ENCODE assay signal across 8 cellular contexts in genomic region chr7:107170051-107170661, GRCh38. TPM values are rescaled to one million over a fixed set of nuclear protein-coding genes. Genes with fewer than 3 reads are reported as not detected.
DNase-seq lines count a peak whose midpoint lies in the region; ATAC-seq lines count a peak whose summit lies in the region.

No MANE protein-coding gene starts in this region.

- H3K9me3 ChIP-seq in iPS DF 6.9 (ENCODE audit: control insufficient read depth, insufficient read depth, low read length) = no peaks in the 10 kb centered on the region

- H3K36me3 Mint-ChIP-seq in activated CD8-positive, alpha-beta T cell treated with anti-CD3 and anti-CD28 coated beads, Interleukin-2, amount 10 ng/mL, durations not matched to agents 7 days and 5 days (ENCODE audit: low read depth) = peaks cover 6% of the 10 kb centered on the region
- H3K36me3 Mint-ChIP-seq in stimulated activated memory B cell treated with anti-CD40 and anti-IgM and Interleukin-4, amounts not matched to agents 10 μg/mL and 1 μg/mL and 100 μg/mL, for 72 hours = peaks cover 6% of the 10 kb centered on the region

- H3K4me3 Mint-ChIP-seq in activated CD8-positive, alpha-beta T cell treated with anti-CD3 and anti-CD28 coated beads, Interleukin-2, amount 10 ng/mL, durations not matched to agents 7 days and 5 days = peak overlapping the region; percentile 82
- peak overlapping the region; percentile 90 for H3K4me3 Mint-ChIP-seq in stimulated activated memory B cell treated with anti-CD40 and anti-IgM and Interleukin-4, amounts not matched to agents 10 μg/mL and 1 μg/mL and 100 μg/mL, for 72 hours

- ATAC-seq in activated CD8-positive, alpha-beta T cell treated with anti-CD3 and anti-CD28 coated beads, Interleukin-2, amount 10 ng/mL, durations not matched to agents 7 days and 5 days = no peak
- no peak for ATAC-seq in stimulated activated memory B cell treated with anti-CD40 and anti-IgM and Interleukin-4, amounts not matched to agents 10 μg/mL and 1 μg/mL and 100 μg/mL, for 72 hours
- ATAC-seq in HG03521 (IDR thresholded peaks at IDR 0.05; ENCODE audit: unreplicated experiment) = no peak

- peak overlapping the region; percentile 94; the same call in 1 of the 2 replicates for H3K4me3 ChIP-seq in iPS DF 6.9 (ENCODE audit: low read length)

- H3K4me1 Mint-ChIP-seq in activated CD8-positive, alpha-beta T cell treated with anti-CD3 and anti-CD28 coated beads, Interleukin-2, amount 10 ng/mL, durations not matched to agents 7 days and 5 days (ENCODE audit: low read depth) = peaks cover 44% of the 10 kb centered on the region
- H3K4me1 Mint-ChIP-seq in stimulated activated memory B cell treated with anti-CD40 and anti-IgM and Interleukin-4, amounts not matched to agents 10 μg/mL and 1 μg/mL and 100 μg/mL, for 72 hours = peaks cover 41% of the 10 kb centered on the region

- H3K27ac ChIP-seq in iPS DF 6.9 (ENCODE audit: low read length) = no peak overlapping the region

- no peaks in the 10 kb centered on the region for H3K36me3 ChIP-seq in iPS DF 6.9 (ENCODE audit: control insufficient read depth, insufficient read depth, low read length)

- peak overlapping the region; percentile 99 for H3K27ac Mint-ChIP-seq in activated CD8-positive, alpha-beta T cell treated with anti-CD3 and anti-CD28 coated beads, Interleukin-2, amount 10 ng/mL, durations not matched to agents 7 days and 5 days
- H3K27ac Mint-ChIP-seq in stimulated activated memory B cell treated with anti-CD40 and anti-IgM and Interleukin-4, amounts not matched to agents 10 μg/mL and 1 μg/mL and 100 μg/mL, for 72 hours = peak overlapping the region; percentile 96

- POLR2A ChIA-PET in activated CD8-positive, alpha-beta T cell treated with anti-CD3 and anti-CD28 coated beads, Interleukin-2, amount 10 ng/mL, durations not matched to agents 7 days and 5 days (lab: Charles Lee) = interaction anchor here (0.6 to 2.9 kb wide), 6 partner anchors 10 to 885 kb away, joined by 3 to 26 read pairs (median 6); partner anchors contain the start of genes CBLL1, NAMPT and PIK3CG

- no peaks in the 10 kb centered on the region for H3K4me1 ChIP-seq in iPS DF 6.9 (ENCODE audit: control insufficient read depth, insufficient read depth, low read length)

- H3K9me3 Mint-ChIP-seq in activated CD8-positive, alpha-beta T cell treated with anti-CD3 and anti-CD28 coated beads, Interleukin-2, amount 10 ng/mL, durations not matched to agents 7 days and 5 days (ENCODE audit: insufficient read depth) = no peaks in the 10 kb centered on the region
- no peaks in the 10 kb centered on the region for H3K9me3 Mint-ChIP-seq in stimulated activated memory B cell treated with anti-CD40 and anti-IgM and Interleukin-4, amounts not matched to agents 10 μg/mL and 1 μg/mL and 100 μg/mL, for 72 hours

- no CpG with 5 or more reads among the region's 10 CpGs for WGBS in iPS DF 6.9 (ENCODE audit: insufficient coverage, insufficient read length)

- CTCF ChIA-PET in activated CD8-positive, alpha-beta T cell treated with anti-CD3 and anti-CD28 coated beads, Interleukin-2, amount 10 ng/mL, durations not matched to agents 7 days and 5 days (lab: Charles Lee) = interaction anchor here (0.9 to 1.7 kb wide), 2 partner anchors 22 to 23 kb away, joined by 4 to 6 read pairs; no protein-coding TSS in a partner anchor

- H3K27me3 Mint-ChIP-seq in activated CD8-positive, alpha-beta T cell treated with anti-CD3 and anti-CD28 coated beads, Interleukin-2, amount 10 ng/mL, durations not matched to agents 7 days and 5 days (ENCODE audit: low read depth) = peaks cover 3% of the 10 kb centered on the region
- H3K27me3 Mint-ChIP-seq in stimulated activated memory B cell treated with anti-CD40 and anti-IgM and Interleukin-4, amounts not matched to agents 10 μg/mL and 1 μg/mL and 100 μg/mL, for 72 hours = no peaks in the 10 kb centered on the region

- DNase-seq in NCI-H2029 treated with DMSO at 0.1 percent for 48 hours (lab: John Stamatoyannopoulos, UW) = peak; percentile 79
- no peak for DNase-seq in NCI-H2029 (lab: John Stamatoyannopoulos, UW)
- DNase-seq in activated CD8-positive, alpha-beta T cell treated with anti-CD3 and anti-CD28 coated beads, Interleukin-2, amount 10 ng/mL, durations not matched to agents 7 days and 5 days = no peak
- no peak for DNase-seq in iPS DF 6.9 (ENCODE audit: low read depth, low spot score)
- no peak for DNase-seq in DMS153 treated with DMSO at 0.1 percent for 48 hours (lab: John Stamatoyannopoulos, UW; ENCODE audit: unreplicated experiment)
- no peak for DNase-seq in NCI-H774 (lab: John Stamatoyannopoulos, UW)

- no peaks in the 10 kb centered on the region for H3K27me3 ChIP-seq in iPS DF 6.9 (ENCODE audit: control insufficient read depth, insufficient read depth, low read length)

RNA-seq across cellular contexts. Expression of gene HBP1, which starts 1.4 kb away (rescaled TPM):
- total RNA-seq in activated CD8-positive, alpha-beta T cell treated with anti-CD3 and anti-CD28 coated beads, Interleukin-2, amount 10 ng/mL, durations not matched to agents 7 days and 5 days = 10 to 100 TPM; 17.2 to 17.3 TPM
